1 cellular context compared by ENCODE assay signal in genomic region chr4:48041535-48042137, GRCh38.
TF ChIP-seq lines count a peak whose summit lies in the region.

No MANE protein-coding gene starts in this region.

TF ChIP-seq in GM12878, 131 proteins besides CTCF, POLR2A, EP300 and RAD21:
- TF ChIP-seq REST (IDR thresholded peaks at IDR 0.05; ENCODE audit: low read depth, low read length) = no peak
- TF ChIP-seq EGR1 (IDR thresholded peaks at IDR 0.05; ENCODE audit: borderline replicate concordance in 1 of 2, low read depth in 2 of 2, low read length in 2 of 2) = no peak
- peak; percentile 36 for TF ChIP-seq IKZF1 (conservative IDR thresholded peaks at IDR 0.05)
- TF ChIP-seq CHD4 (IDR thresholded peaks at IDR 0.05) = no peak
- TF ChIP-seq EED (IDR thresholded peaks at IDR 0.05; ENCODE audit: low read depth) = peak; percentile 55; the same call in 1 of the 2 replicates
- TF ChIP-seq RELB (IDR thresholded peaks at IDR 0.05; ENCODE audit: low read depth) = peak; percentile 31; the same call in 1 of the 2 replicates
- no peak for TF ChIP-seq ZNF592 (IDR thresholded peaks at IDR 0.05)
- TF ChIP-seq ELK1 (IDR thresholded peaks at IDR 0.05; ENCODE audit: low read depth, low read length) = no peak
- TF ChIP-seq ETV6 (conservative IDR thresholded peaks at IDR 0.05 in 1 of 2, IDR thresholded peaks at IDR 0.05 in 1 of 2; ENCODE audit: borderline replicate concordance in 1 of 2, low read depth in 1 of 2) = peak in 1 of 2 experiments; percentile 27; a peak in 1 of 4 replicates
- no peak for TF ChIP-seq NRF1 (conservative IDR thresholded peaks at IDR 0.05; ENCODE audit: low read depth, low read length)
- TF ChIP-seq IRF4 (IDR thresholded peaks at IDR 0.05; ENCODE audit: low read depth, low read length) = 0 out of 2 replicates have a peak, but pooled peaks have one; percentile 21
- TF ChIP-seq PKNOX1 (IDR thresholded peaks at IDR 0.05) = 0 out of 2 replicates have a peak, but pooled peaks have one; percentile 15
- TF ChIP-seq DPF2 (IDR thresholded peaks at IDR 0.05) = peak; percentile 19; the same call in 1 of the 2 replicates
- TF ChIP-seq JUNB (IDR thresholded peaks at IDR 0.05) = peak; percentile 80
- no peak for TF ChIP-seq NFYA (IDR thresholded peaks at IDR 0.05; ENCODE audit: borderline replicate concordance, low read depth, low read length)
- TF ChIP-seq SP1 (IDR thresholded peaks at IDR 0.05; ENCODE audit: low read depth, low read length) = no peak
- TF ChIP-seq TCF12 (IDR thresholded peaks at IDR 0.05; ENCODE audit: low read depth, low read length) = no peak
- no peak for TF ChIP-seq ATF7 (IDR thresholded peaks at IDR 0.05; ENCODE audit: low read depth)
- TF ChIP-seq IRF5 (IDR thresholded peaks at IDR 0.05; ENCODE audit: borderline replicate concordance) = no peak
- TF ChIP-seq IKZF2 (IDR thresholded peaks at IDR 0.05) = peak in 1 of 2 experiments; percentile 41; a peak in 2 of 4 replicates
- TF ChIP-seq ZZZ3 (IDR thresholded peaks at IDR 0.05; ENCODE audit: control insufficient read depth, insufficient read length, low read depth) = no peak
